ENCODE assay signal across 12 cellular contexts in genomic region chr17:40104570-40105471, GRCh38. TPM values are rescaled to one million over a fixed set of nuclear protein-coding genes. Genes with fewer than 3 reads are reported as not detected.
DNase-seq lines count a peak whose midpoint lies in the region; TF ChIP-seq lines count a peak whose summit lies in the region.
"Had no signal": no experiment of that assay in that cellular context is flagged by ENCODE, and none has a peak within 500 bp of the region (broad histone marks: within the 10 kb centered on the region; RNA-seq: fewer than 3 reads in every experiment).

No MANE protein-coding gene starts in this region.

- CTCF ChIA-PET in MCF 10A (lab: Yijun Ruan, JAX) = interaction anchor here (0.5 kb wide), 1 partner anchor 12 kb away, joined by 3 read pairs; no protein-coding TSS in a partner anchor

- no peak overlapping the region for H3K4me3 Mint-ChIP-seq in MCF 10A (ENCODE audit: unreplicated experiment)

- TF ChIP-seq CTCF in breast epithelium (IDR thresholded peaks at IDR 0.05) (no peak), MCF 10A (IDR thresholded peaks at IDR 0.05; ENCODE audit: unreplicated experiment) (no peak), tibial artery (IDR thresholded peaks at IDR 0.05) (no peak)

- peak overlapping the region; percentile 88 to 99 for H3K27ac ChIP-seq in breast epithelium
- peak overlapping the region; percentile 100 for H3K27ac ChIP-seq in angular gyrus (ENCODE audit: low read depth, low read length)
- peak overlapping the region; percentile 30 to 92 for H3K27ac ChIP-seq in mucosa of rectum (ENCODE audit: low read depth in 2 of 2, low read length in 2 of 2)
- peak overlapping the region; percentile 94 to 98 for H3K27ac ChIP-seq in tibial artery

- DNase-seq in breast epithelium (ENCODE audit: low spot score in 2 of 2) (peak in 1 of 2 donors; percentile 51), MCF 10A (ENCODE audit: unreplicated experiment) (no peak), tibial artery (no peak), erythroblast (lab: John Stamatoyannopoulos, UW) (no peak), UCSD-AML1 (lab: John Stamatoyannopoulos, UW; ENCODE audit: unreplicated experiment) (no peak), NCI-H69 (lab: John Stamatoyannopoulos, UW) (no peak)
- DNase-seq: mucosa of descending colon, NCI-H524, SW 1271 had no signal

- H3K36me3 Mint-ChIP-seq in MCF 10A (ENCODE audit: insufficient read depth, unreplicated experiment) = peaks cover 3% of the 10 kb centered on the region

- no peaks in the 10 kb centered on the region for H3K27me3 Mint-ChIP-seq in MCF 10A (ENCODE audit: insufficient read depth, unreplicated experiment)

- H3K27me3 ChIP-seq in breast epithelium (no peaks in the 10 kb centered on the region), mucosa of rectum (ENCODE audit: control insufficient read depth in 2 of 2, insufficient read depth in 2 of 2, low read length in 2 of 2) (no peaks in the 10 kb centered on the region), tibial artery (no peaks in the 10 kb centered on the region)

- H3K9ac ChIP-seq in mucosa of rectum (ENCODE audit: low read depth in 1 of 2, low read length in 2 of 2) = peak overlapping the region; percentile 22 to 41

- peaks cover 29% of the 10 kb centered on the region for H3K4me1 Mint-ChIP-seq in MCF 10A (ENCODE audit: insufficient read depth, unreplicated experiment)

- H3K4me3 ChIP-seq in breast epithelium = no peak overlapping the region
- peak overlapping the region in 1 of 2 donors; percentile 4 for H3K4me3 ChIP-seq in mucosa of rectum (ENCODE audit: low read length in 2 of 2)
- no peak overlapping the region for H3K4me3 ChIP-seq in tibial artery
- H3K4me3 ChIP-seq: mucosa of descending colon, thoracic aorta had no signal

- no peak overlapping the region for H3K27ac Mint-ChIP-seq in MCF 10A (ENCODE audit: low read depth, unreplicated experiment)

- H3K9me3 ChIP-seq in breast epithelium (no peaks in the 10 kb centered on the region), mucosa of rectum (ENCODE audit: control insufficient read depth in 2 of 2, low read length in 2 of 2) (no peaks in the 10 kb centered on the region), tibial artery (no peaks in the 10 kb centered on the region)
- H3K9me3 ChIP-seq: mucosa of descending colon, thoracic aorta had no signal

- POLR2A ChIA-PET in MCF 10A (lab: Yijun Ruan, JAX) = interaction anchor here (0.6 to 7.5 kb wide), 5 partner anchors 8 to 83 kb away, joined by 3 to 340 read pairs (median 3); partner anchors contain the start of gene CASC3

- no peaks in the 10 kb centered on the region for H3K9me3 Mint-ChIP-seq in MCF 10A (ENCODE audit: unreplicated experiment)

- H3K4me1 ChIP-seq in breast epithelium (peaks cover 20 to 50% of the 10 kb centered on the region in 2 donors), mucosa of rectum (ENCODE audit: control insufficient read depth in 2 of 2, insufficient read depth in 2 of 2, low read length in 2 of 2) (peaks cover 78 to 84% of the 10 kb centered on the region in 2 donors), tibial artery (peaks cover 8 to 90% (median 70%) of the 10 kb centered on the region in 4 donors)

- H3K36me3 ChIP-seq in breast epithelium (no peaks in the 10 kb centered on the region), mucosa of rectum (ENCODE audit: control insufficient read depth in 2 of 2, insufficient read depth in 2 of 2, low read length in 2 of 2) (no peaks in the 10 kb centered on the region), tibial artery (no peaks in the 10 kb centered on the region)
- H3K36me3 ChIP-seq: thoracic aorta had no signal

- no TSS peak for BruUV-seq in MCF 10A (replicated peaks; lab: Mats Ljungman, UMichigan)

- TF ChIP-seq POLR2A in breast epithelium (IDR thresholded peaks at IDR 0.05) (no peak), erythroblast (IDR thresholded peaks at IDR 0.05; ENCODE audit: low read length) (no peak)

- intact Hi-C loops in breast epithelium (cut with DNase I; ENCODE audit: low total_unique reads) (no loop called here), MCF 10A (cut with micrococcal nuclease) (no loop called here), tibial artery (cut with DNase I; ENCODE audit: low total_unique reads) (loop anchor here (5.0 kb wide), 1 partner anchor 33 kb away; no protein-coding TSS in a partner anchor)

RNA-seq across cellular contexts. Expression of gene NR1D1, which starts 4.4 kb away (rescaled TPM):
- 10 to 100 TPM in 1 of 3 donors, 1 to 10 TPM in 2; 8.8 to 10.5 (median 9.2) TPM for total RNA-seq in breast epithelium
- total RNA-seq in MCF 10A (2022) = 7.5 and 8.8 TPM in 2 replicates

RNA-seq across cellular contexts. Expression of gene MSL1, which starts 16.9 kb away (rescaled TPM):
- 10 to 100 TPM; 49.3 to 79.3 (median 78.2) TPM for total RNA-seq in breast epithelium
- total RNA-seq in MCF 10A (2022) = 59.8 and 62.2 TPM in 2 replicates

RNA-seq across cellular contexts. Expression of gene CASC3, which starts 35.5 kb away (rescaled TPM):
- 10 to 100 TPM; 57.4 to 67.0 (median 65.1) TPM for total RNA-seq in breast epithelium
- total RNA-seq in MCF 10A (2022) = 73.5 and 78.3 TPM in 2 replicates

RNA-seq across cellular contexts. Expression of gene THRA, which starts 42.1 kb away (rescaled TPM):
- total RNA-seq in breast epithelium (10 to 100 TPM; 41.6 to 61.0 (median 48.1) TPM), MCF 10A (2022) (5.5 and 6.4 TPM in 2 replicates)

RNA-seq across cellular contexts. Expression of gene MED24, which starts 50.6 kb away (rescaled TPM):
- total RNA-seq in breast epithelium (10 to 100 TPM; 50.7 to 74.7 (median 59.7) TPM), MCF 10A (2022) (66.6 and 88.5 TPM in 2 replicates)
